11 cellular contexts compared by ENCODE assay signal in genomic region chr11:77776455-77776854, GRCh38. TPM values are rescaled to one million over a fixed set of nuclear protein-coding genes. Genes with fewer than 3 reads are reported as not detected.
DNase-seq lines count a peak whose midpoint lies in the region; ATAC-seq and TF ChIP-seq lines count a peak whose summit lies in the region.
"Had no signal": no experiment of that assay in that cellular context is flagged by ENCODE, and none has a peak within 500 bp of the region (broad histone marks: within the 10 kb centered on the region; RNA-seq: fewer than 3 reads in every experiment).

No MANE protein-coding gene starts in this region.

- no peaks in the 10 kb centered on the region for H3K9me3 Mint-ChIP-seq in activated CD4-positive, alpha-beta T cell treated with anti-CD3 and anti-CD28 coated beads for 36 hours (ENCODE audit: low read depth)
- no peaks in the 10 kb centered on the region for H3K9me3 Mint-ChIP-seq in chondrocyte (ENCODE audit: low read depth)
- H3K9me3 Mint-ChIP-seq: activated T-cell treated with anti-CD3 and anti-CD28 coated beads, Interleukin-2, amount 50 U/mL, for 4 hours had no signal

- TF ChIP-seq CTCF in chondrocyte (IDR thresholded peaks at IDR 0.05) (peak; percentile 81), gastrocnemius medialis (IDR thresholded peaks at IDR 0.05 in 4 of 5, conservative IDR thresholded peaks at IDR 0.05 in 1 of 5) (peak in 4 of 5 experiments; percentile 2 to 32 (median 23))

- peak; percentile 39 for ATAC-seq in activated CD4-positive, alpha-beta T cell treated with anti-CD3 and anti-CD28 coated beads for 36 hours
- ATAC-seq in gastrocnemius medialis, result no peak
- no peak for ATAC-seq in T-helper 17 cell
- ATAC-seq in HG03045 (IDR thresholded peaks at IDR 0.05; ENCODE audit: unreplicated experiment), result no peak

- no peak overlapping the region for H3K4me3 Mint-ChIP-seq in activated CD4-positive, alpha-beta T cell treated with anti-CD3 and anti-CD28 coated beads for 36 hours
- no peak overlapping the region for H3K4me3 Mint-ChIP-seq in chondrocyte (ENCODE audit: unreplicated experiment)
- no peak overlapping the region for H3K4me3 Mint-ChIP-seq in T-helper 17 cell
- H3K4me3 Mint-ChIP-seq: activated T-cell treated with anti-CD3 and anti-CD28 coated beads, Interleukin-2, amount 50 U/mL, for 4 hours had no signal

- POLR2A ChIA-PET in activated CD4-positive, alpha-beta T cell treated with anti-CD3 and anti-CD28 coated beads for 36 hours (lab: Charles Lee), result interaction anchor here (1.6 kb wide), 1 partner anchor 218 kb away, joined by 3 read pairs; the partner anchor contains the start of gene INTS4

- TF ChIP-seq POLR2A in gastrocnemius medialis (IDR thresholded peaks at IDR 0.05), result no peak

- no peak for DNase-seq in activated CD4-positive, alpha-beta T cell treated with anti-CD3 and anti-CD28 coated beads for 36 hours
- no peak for DNase-seq in activated CD4-positive, alpha-beta T cell treated with anti-CD3 and anti-CD28 coated beads, Interleukin-2, amount 50 U/mL, for 48 hours
- DNase-seq in NCI-H1694 treated with DMSO at 0.1 percent for 48 hours (lab: John Stamatoyannopoulos, UW), result peak; percentile 40
- DNase-seq in chondrocyte (ENCODE audit: low spot score), result no peak
- DNase-seq in gastrocnemius medialis, result no peak
- DNase-seq in T-helper 17 cell, result no peak
- no peak for DNase-seq in stimulated activated CD4-positive, alpha-beta T cell treated with anti-CD3 and anti-CD28 coated beads, Interleukin-1b, Interleukin-23, amount 100 ng/mL, for 48 hours
- DNase-seq: activated T-cell treated with anti-CD3 and anti-CD28 coated beads, Interleukin-2, amount 50 U/mL, for 4 hours; NCI-H774; stimulated activated CD4-positive, alpha-beta T cell treated with anti-CD3 and anti-CD28 coated beads, Interleukin-4, amount 100 ng/mL, for 4 hours had no signal

- in situ Hi-C loops in gastrocnemius medialis (cut with MboI; ENCODE audit: low sequenced_read_pairs in 4 of 4), result no loop called here

- intact Hi-C loops in activated CD4-positive, alpha-beta T cell treated with anti-CD3 and anti-CD28 coated beads for 36 hours (cut with DNase I, micrococcal nuclease), result loop anchor here (1.0 kb wide), 2 partner anchors 224 to 270 kb away; no protein-coding TSS in a partner anchor
- intact Hi-C loops in gastrocnemius medialis (cut with DNase I; ENCODE audit: low total_unique reads), result no loop called here

- peaks cover 51% of the 10 kb centered on the region for H3K4me1 Mint-ChIP-seq in activated CD4-positive, alpha-beta T cell treated with anti-CD3 and anti-CD28 coated beads for 36 hours
- H3K4me1 Mint-ChIP-seq in chondrocyte (ENCODE audit: low read depth), result peaks cover 20% of the 10 kb centered on the region
- peaks cover 35% of the 10 kb centered on the region for H3K4me1 Mint-ChIP-seq in T-helper 17 cell

- peaks cover 0 to 13% of the 10 kb centered on the region in 2 donors for H3K4me1 ChIP-seq in gastrocnemius medialis

- H3K27me3 Mint-ChIP-seq in activated CD4-positive, alpha-beta T cell treated with anti-CD3 and anti-CD28 coated beads for 36 hours, result no peaks in the 10 kb centered on the region
- H3K27me3 Mint-ChIP-seq in chondrocyte (ENCODE audit: low read depth), result no peaks in the 10 kb centered on the region
- no peaks in the 10 kb centered on the region for H3K27me3 Mint-ChIP-seq in T-helper 17 cell

- no peaks in the 10 kb centered on the region for H3K27me3 ChIP-seq in gastrocnemius medialis

- H3K27ac Mint-ChIP-seq in activated CD4-positive, alpha-beta T cell treated with anti-CD3 and anti-CD28 coated beads for 36 hours, result no peak overlapping the region
- H3K27ac Mint-ChIP-seq in chondrocyte (ENCODE audit: unreplicated experiment) (no peak overlapping the region), T-helper 17 cell (no peak overlapping the region)

- H3K9me3 ChIP-seq in gastrocnemius medialis (no peaks in the 10 kb centered on the region), T-helper 17 cell (ENCODE audit: control insufficient read depth, low read length, poor library complexity, severe bottlenecking) (no peaks in the 10 kb centered on the region)

- no peak overlapping the region for H3K27ac ChIP-seq in gastrocnemius medialis

- H3K4me3 ChIP-seq in gastrocnemius medialis, result no peak overlapping the region

- CTCF ChIA-PET in activated CD4-positive, alpha-beta T cell treated with anti-CD3 and anti-CD28 coated beads for 36 hours (lab: Charles Lee), result interaction anchor here (0.6 to 1.1 kb wide), 8 partner anchors 29 to 368 kb away, joined by 3 to 6 read pairs (median 3); no protein-coding TSS in a partner anchor

- H3K36me3 Mint-ChIP-seq in activated CD4-positive, alpha-beta T cell treated with anti-CD3 and anti-CD28 coated beads for 36 hours (ENCODE audit: low read depth), result peaks cover 3% of the 10 kb centered on the region
- H3K36me3 Mint-ChIP-seq in chondrocyte (ENCODE audit: low read depth) (no peaks in the 10 kb centered on the region), T-helper 17 cell (ENCODE audit: low read depth) (no peaks in the 10 kb centered on the region)

- no peaks in the 10 kb centered on the region for H3K36me3 ChIP-seq in gastrocnemius medialis

RNA-seq across cellular contexts. Expression of gene RSF1, which starts 44.1 kb away (rescaled TPM):
- 10 to 100 TPM; 49.9 to 59.2 TPM for total RNA-seq in activated CD4-positive, alpha-beta T cell treated with anti-CD3 and anti-CD28 coated beads for 36 hours
- total RNA-seq in chondrocyte, result 61.3 to 65.0 TPM (median 64.2 TPM) in 3 replicates
- total RNA-seq in gastrocnemius medialis, result 10 to 100 TPM; 17.9 to 48.4 (median 45.7) TPM
- total RNA-seq in T-helper 17 cell, result 10 to 100 TPM; 80.8 to 87.1 TPM

RNA-seq across cellular contexts. Expression of gene AAMDC, which starts 44.5 kb away (rescaled TPM):
- 1 to 10 TPM; 4.8 to 5.3 TPM for total RNA-seq in activated CD4-positive, alpha-beta T cell treated with anti-CD3 and anti-CD28 coated beads for 36 hours
- total RNA-seq in chondrocyte (35.9 to 47.3 TPM (median 45.1 TPM) in 3 replicates), gastrocnemius medialis (10 to 100 TPM; 32.4 to 70.3 (median 48.3) TPM), T-helper 17 cell (1 to 10 TPM; 2.7 to 5.2 TPM)
